In genomic region chr1:42922687-42923366, GRCh38 we compare ENCODE assay signal across 8 cellular contexts. TPM values are rescaled to one million over a fixed set of nuclear protein-coding genes. Genes with fewer than 3 reads are reported as not detected.
DNase-seq lines count a peak whose midpoint lies in the region; ATAC-seq and TF ChIP-seq lines count a peak whose summit lies in the region.

No MANE protein-coding gene starts in this region.

- H3K4me3 ChIP-seq in MG63: no peak overlapping the region
- no peak overlapping the region for H3K4me3 ChIP-seq in astrocyte of the spinal cord (ENCODE audit: low read depth, low read length)
- H3K4me3 ChIP-seq in skeletal muscle satellite cell (ENCODE audit: low read length): no peak overlapping the region

- no peaks in the 10 kb centered on the region for H3K27me3 ChIP-seq in MG63
- no peaks in the 10 kb centered on the region for H3K27me3 ChIP-seq in skeletal muscle satellite cell (ENCODE audit: control insufficient read depth, insufficient read depth, low read length)

- H3K4me2 ChIP-seq in skeletal muscle satellite cell (ENCODE audit: low read length): peak overlapping the region; percentile 96

- DNase-seq in Ammon's horn (ENCODE audit: low spot score) (peak; percentile 84), MG63 (peak; percentile 63), SHP77 treated with DMSO at 0.1 percent for 48 hours (lab: John Stamatoyannopoulos, UW) (peak; percentile 30), astrocyte of the spinal cord (ENCODE audit: low read depth, low spot score) (peak; percentile 73), hippocampal formation (lab: John Stamatoyannopoulos, UW) (peak; percentile 44 to 74), 8988T (no peak)

- H3K36me3 ChIP-seq in MG63: peaks cover 20% of the 10 kb centered on the region
- H3K36me3 ChIP-seq in skeletal muscle satellite cell (ENCODE audit: insufficient read depth, low read length): peaks cover 26% of the 10 kb centered on the region

- H3K4me1 ChIP-seq in skeletal muscle satellite cell (ENCODE audit: control insufficient read depth, insufficient read depth, low read length): peaks cover 15% of the 10 kb centered on the region

- TF ChIP-seq CTCF in astrocyte of the spinal cord (IDR thresholded peaks at IDR 0.05; ENCODE audit: low read depth, low read length): peak; percentile 77

- in situ Hi-C loops in astrocyte of the spinal cord (cut with HindIII; ENCODE audit: low sequenced_read_pairs): loop anchor here (25.0 kb wide), 1 partner anchor 139 kb away; no protein-coding TSS in a partner anchor

- H3K9me3 ChIP-seq in MG63 (no peaks in the 10 kb centered on the region), skeletal muscle satellite cell (replicated peaks; ENCODE audit: low read length) (no peaks in the 10 kb centered on the region)

- peak; percentile 34 for ATAC-seq in GM18520 (IDR thresholded peaks at IDR 0.05; ENCODE audit: unreplicated experiment)

- H3K9ac ChIP-seq in skeletal muscle satellite cell (ENCODE audit: low read depth, low read length): no peak overlapping the region

RNA-seq across cellular contexts. Expression of gene SLC2A1, which starts 35.8 kb away (rescaled TPM):
- total RNA-seq in MG63 (2014; rRNA removed; shearing (Covaris generic); ENCODE audit: low replicate concordance): 70.3 and 127 TPM in 2 replicates
- total RNA-seq in skeletal muscle satellite cell (2012; rRNA removed): 95.6 and 211 TPM in 2 replicates
